ENCODE assay signal across 27 cellular contexts in the genomic region with DNA sequence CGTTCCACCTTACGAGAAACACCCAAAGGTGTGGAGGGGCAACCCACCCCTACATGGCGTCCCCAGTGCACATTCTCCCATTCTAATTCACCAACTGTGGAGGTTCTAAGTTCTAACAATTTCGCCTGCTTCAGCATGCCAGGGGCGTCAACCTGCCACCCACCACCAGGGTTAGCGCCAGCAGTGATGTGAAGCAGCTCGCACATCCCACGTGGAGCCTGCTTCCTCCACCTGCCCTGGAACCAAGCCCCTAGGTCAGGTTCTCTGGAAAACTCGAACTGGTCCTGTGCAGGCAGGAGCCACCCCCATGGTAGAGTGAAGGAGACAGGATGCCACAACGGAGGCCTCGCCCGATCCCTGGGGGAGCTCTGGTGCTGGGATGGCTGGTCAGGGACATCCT. TPM values are rescaled to one million over a fixed set of nuclear protein-coding genes. Genes with fewer than 3 reads are reported as not detected.
A peak's percentile ranks its signal among the peaks of the same experiment; 100 is the strongest.
DNase-seq lines count a peak whose midpoint lies in the region; ATAC-seq and TF ChIP-seq lines count a peak whose summit lies in the region.
"Had no signal": no experiment of that assay in that cellular context is flagged by ENCODE, and none has a peak within 500 bp of the region (broad histone marks: within the 10 kb centered on the region; RNA-seq: fewer than 3 reads in every experiment).

No MANE protein-coding gene starts in this region.

- no peaks in the 10 kb centered on the region for H4K20me1 ChIP-seq in DND-41 (ENCODE audit: insufficient read depth, low read length)

- H3K27me3 ChIP-seq in DND-41 (ENCODE audit: insufficient read depth, low read length, poor library complexity), result peaks cover 4% of the 10 kb centered on the region
- H3K27me3 ChIP-seq in HUES64 (ENCODE audit: insufficient read depth, low read length), result peaks cover 10% of the 10 kb centered on the region

- H3K36me3 Mint-ChIP-seq in progenitor cell of endocrine pancreas (ENCODE audit: insufficient read depth), result no peaks in the 10 kb centered on the region

- peak overlapping the region; percentile 67 for H3K27ac Mint-ChIP-seq in progenitor cell of endocrine pancreas
- H3K27ac Mint-ChIP-seq: activated T-cell treated with anti-CD3 and anti-CD28 coated beads, Interleukin-2, amount 50 U/mL, for 72 hours had no signal

- no peak overlapping the region for H2AFZ ChIP-seq in DND-41 (ENCODE audit: low read depth, low read length)

- no peak overlapping the region for H3K9ac ChIP-seq in DND-41 (ENCODE audit: low read depth, low read length)
- no peak overlapping the region; the same call in 1 of the 2 replicates for H3K9ac ChIP-seq in HUES64 (ENCODE audit: low read depth, low read length)

- H3K4me3 Mint-ChIP-seq in progenitor cell of endocrine pancreas (ENCODE audit: low read depth), result no peak overlapping the region
- H3K4me3 Mint-ChIP-seq: activated T-cell treated with anti-CD3 and anti-CD28 coated beads, Interleukin-2, amount 50 U/mL, for 72 hours had no signal

- no peak overlapping the region for H3K4me2 ChIP-seq in DND-41 (ENCODE audit: insufficient read depth, low read length)

- 77% methylated on average over 12 of the region's 12 CpGs for WGBS in HUES64

- H3K9me3 ChIP-seq in DND-41 (ENCODE audit: insufficient read depth, low read length, severe bottlenecking) (no peaks in the 10 kb centered on the region), HUES64 (ENCODE audit: insufficient read depth, low read depth, low read length) (no peaks in the 10 kb centered on the region)
- H3K9me3 ChIP-seq: left ventricle myocardium inferior, stomach had no signal

- TF ChIP-seq CTCF in DND-41 (IDR thresholded peaks at IDR 0.05; ENCODE audit: borderline replicate concordance, extremely low read depth, low read length, poor library complexity, severe bottlenecking), result no peak
- TF ChIP-seq CTCF in epithelial cell of proximal tubule (conservative IDR thresholded peaks at IDR 0.05; ENCODE audit: low read depth, low read length), result peak; percentile 23
- no peak for TF ChIP-seq CTCF in progenitor cell of endocrine pancreas (IDR thresholded peaks at IDR 0.05; ENCODE audit: unreplicated experiment)

- H3K27me3 Mint-ChIP-seq in progenitor cell of endocrine pancreas, result peaks cover 13% of the 10 kb centered on the region

- H3K4me1 ChIP-seq in DND-41 (ENCODE audit: insufficient read depth, low read length) (no peaks in the 10 kb centered on the region), HUES64 (ENCODE audit: insufficient read depth, low read length) (peaks cover 14% of the 10 kb centered on the region)
- H3K4me1 ChIP-seq: left ventricle myocardium inferior, stomach had no signal

- peaks cover 13% of the 10 kb centered on the region for H3K4me1 Mint-ChIP-seq in progenitor cell of endocrine pancreas (ENCODE audit: low read depth)

- DNase-seq in DND-41, result no peak
- no peak for DNase-seq in epithelial cell of proximal tubule (ENCODE audit: low read depth)
- DNase-seq in progenitor cell of endocrine pancreas (ENCODE audit: low spot score, unreplicated experiment), result no peak
- no peak for DNase-seq in stimulated activated CD4-positive, alpha-beta T cell treated with anti-CD3 and anti-CD28 coated beads, Interleukin-4, amount 100 ng/mL, for 1 hour
- DNase-seq in COR-L47 (lab: John Stamatoyannopoulos, UW), result no peak
- DNase-seq: activated CD4-positive, alpha-beta T cell treated with anti-CD3 and anti-CD28 coated beads, Interleukin-2, amount 50 U/mL, for 4 hours; activated T-cell treated with anti-CD3 and anti-CD28 coated beads, Interleukin-2, amount 50 U/mL, for 72 hours; C1 segment of cervical spinal cord; effector CD8-positive, alpha-beta T cell; erythroblast; left ventricle myocardium inferior; NCI-H1694 treated with DMSO at 0.1 percent for 48 hours; NCI-H446 treated with DMSO at 0.1 percent for 48 hours; NCI-H774; stomach had no signal

- H3K4me3 ChIP-seq in DND-41 (ENCODE audit: low read depth in 1 of 2, low read length in 2 of 2) (no peak overlapping the region), HUES64 (ENCODE audit: low read length) (no peak overlapping the region), epithelial cell of proximal tubule (ENCODE audit: low read depth, low read length) (no peak overlapping the region)
- H3K4me3 ChIP-seq: coronary artery, left ventricle myocardium inferior, stomach had no signal

- no peaks in the 10 kb centered on the region for H3K9me3 Mint-ChIP-seq in progenitor cell of endocrine pancreas (ENCODE audit: low read depth)

- H3K79me2 ChIP-seq in DND-41 (ENCODE audit: insufficient read depth, low read length), result no peaks in the 10 kb centered on the region

- H3K36me3 ChIP-seq in DND-41 (ENCODE audit: insufficient read depth, low read length) (no peaks in the 10 kb centered on the region), HUES64 (ENCODE audit: insufficient read depth, low read length) (no peaks in the 10 kb centered on the region)
- H3K36me3 ChIP-seq: left ventricle myocardium inferior, stomach had no signal

- no peak overlapping the region for H3K27ac ChIP-seq in DND-41 (ENCODE audit: low read length)
- H3K27ac ChIP-seq in HUES64 (ENCODE audit: low read depth, low read length), result peak overlapping the region; percentile 91
- H3K27ac ChIP-seq: coronary artery, HL-60, left ventricle myocardium inferior, stomach had no signal

- ATAC-seq in DND-41 (ENCODE audit: insufficient read depth, low read depth) (0 out of 3 replicates have a peak, but pooled peaks have one; percentile 27), GM18867 (IDR thresholded peaks at IDR 0.05; ENCODE audit: unreplicated experiment) (no peak)
- ATAC-seq: activated T-cell treated with anti-CD3 and anti-CD28 coated beads, Interleukin-2, amount 50 U/mL, for 72 hours; sciatic nerve had no signal

RNA-seq across cellular contexts. Expression of a gene that starts 33.3 kb away (rescaled TPM):
- polyA plus RNA-seq in HUES64 (2013, experiment 1 of 2), result not detected
- not detected for polyA plus RNA-seq in HUES64 (2013, experiment 2 of 2)
- total RNA-seq in epithelial cell of proximal tubule (not detected in 2 replicates), progenitor cell of endocrine pancreas (not detected in 2 replicates)
- total RNA-seq: activated T-cell treated with anti-CD3 and anti-CD28 coated beads, Interleukin-2, amount 50 U/mL, for 72 hours; astrocyte; cardiac septum; Daoy; H4; left ventricle myocardium inferior; LHCN-M2; mesenteric fat pad; posterior vena cava; sciatic nerve; stomach had no signal
